Comparison of ENCODE assay signal across 1 cellular context in the genomic region with DNA sequence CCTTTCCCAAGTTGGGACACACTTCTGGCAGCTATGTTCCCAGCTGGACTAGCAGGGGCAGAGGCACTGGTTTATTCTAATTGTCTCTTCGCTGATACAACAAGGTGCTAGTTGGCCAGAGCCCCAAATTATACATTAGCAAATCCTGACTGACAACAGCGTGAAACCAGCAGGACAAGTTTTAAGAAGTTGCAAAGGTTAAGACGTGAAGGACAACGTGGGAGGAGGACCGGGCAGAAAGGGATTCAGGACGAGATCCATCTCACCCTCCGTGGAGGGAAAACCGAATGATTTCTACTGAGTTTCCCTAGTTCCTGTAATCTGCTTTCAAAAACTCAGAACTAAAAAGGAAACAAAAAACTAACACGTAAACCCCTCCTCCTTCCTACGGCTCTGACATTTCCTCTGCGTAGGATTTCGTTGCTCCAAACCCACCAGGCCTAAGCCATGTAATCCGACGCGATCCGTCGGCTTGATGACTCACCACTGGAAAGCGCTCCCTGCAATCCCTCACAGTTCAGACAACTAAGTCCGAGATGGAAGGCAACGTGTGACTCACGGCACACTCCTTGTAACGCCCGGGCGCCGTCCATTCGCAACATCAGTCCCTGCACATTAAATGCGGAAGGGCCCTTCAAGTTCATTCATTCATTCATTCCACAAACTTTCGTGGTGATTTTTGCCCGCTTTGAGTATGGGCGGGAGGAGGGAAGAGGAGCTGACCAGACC.
TF ChIP-seq lines count a peak whose summit lies in the region.

No MANE protein-coding gene starts in this region.

TF ChIP-seq in HepG2, 621 proteins besides CTCF, POLR2A, EP300 and RAD21 (continued from another document and continues in another):
- TF ChIP-seq, protein P1, sequence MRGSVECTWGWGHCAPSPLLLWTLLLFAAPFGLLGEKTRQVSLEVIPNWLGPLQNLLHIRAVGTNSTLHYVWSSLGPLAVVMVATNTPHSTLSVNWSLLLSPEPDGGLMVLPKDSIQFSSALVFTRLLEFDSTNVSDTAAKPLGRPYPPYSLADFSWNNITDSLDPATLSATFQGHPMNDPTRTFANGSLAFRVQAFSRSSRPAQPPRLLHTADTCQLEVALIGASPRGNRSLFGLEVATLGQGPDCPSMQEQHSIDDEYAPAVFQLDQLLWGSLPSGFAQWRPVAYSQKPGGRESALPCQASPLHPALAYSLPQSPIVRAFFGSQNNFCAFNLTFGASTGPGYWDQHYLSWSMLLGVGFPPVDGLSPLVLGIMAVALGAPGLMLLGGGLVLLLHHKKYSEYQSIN (CRISPR knock-in tag; IDR thresholded peaks at IDR 0.05; ENCODE audit: borderline replicate concordance), result no peak
- TF ChIP-seq STAT5B (CRISPR knock-in tag; IDR thresholded peaks at IDR 0.05) (no peak), PAX8 (CRISPR knock-in tag; IDR thresholded peaks at IDR 0.05; ENCODE audit: borderline replicate concordance) (no peak), ZNF121 (CRISPR knock-in tag; IDR thresholded peaks at IDR 0.05) (peak; percentile 19; the same call in 1 of the 2 replicates), ZNF775 (CRISPR knock-in tag; IDR thresholded peaks at IDR 0.05; ENCODE audit: borderline replicate concordance) (no peak), ZNF558 (CRISPR knock-in tag; IDR thresholded peaks at IDR 0.05; ENCODE audit: borderline replicate concordance) (0 out of 2 replicates have a peak, but pooled peaks have one; percentile 47), ZNF296 (CRISPR knock-in tag; conservative IDR thresholded peaks at IDR 0.05) (0 out of 2 replicates have a peak, but pooled peaks have one; percentile 37), SALL1 (CRISPR knock-in tag; IDR thresholded peaks at IDR 0.05) (peak; percentile 66), NCOA5 (CRISPR knock-in tag; IDR thresholded peaks at IDR 0.05) (no peak), ZSCAN9 (CRISPR knock-in tag; IDR thresholded peaks at IDR 0.05; ENCODE audit: borderline replicate concordance) (0 out of 2 replicates have a peak, but pooled peaks have one; percentile 43), ETV5 (CRISPR knock-in tag; IDR thresholded peaks at IDR 0.05; ENCODE audit: borderline replicate concordance) (peak; percentile 41; the same call in 1 of the 2 replicates), BRD4 (CRISPR knock-in tag; IDR thresholded peaks at IDR 0.05) (peak; percentile 56; the same call in 1 of the 2 replicates), SRSF9 (IDR thresholded peaks at IDR 0.05; ENCODE audit: borderline replicate concordance, insufficient read depth, low read depth, low read length, poor library complexity, severe bottlenecking) (no peak), ARHGAP35 (CRISPR knock-in tag; IDR thresholded peaks at IDR 0.05; ENCODE audit: borderline replicate concordance) (no peak), ZNF274 (CRISPR knock-in tag; IDR thresholded peaks at IDR 0.05) (no peak), TAF15 (IDR thresholded peaks at IDR 0.05; ENCODE audit: low read depth, low read length, poor library complexity, severe bottlenecking) (no peak), ZNF501 (CRISPR knock-in tag; IDR thresholded peaks at IDR 0.05) (no peak), ZNF644 (CRISPR knock-in tag; IDR thresholded peaks at IDR 0.05; ENCODE audit: low read depth) (peak; percentile 75), TBP (CRISPR knock-in tag; IDR thresholded peaks at IDR 0.05) (no peak), RBAK (CRISPR knock-in tag; IDR thresholded peaks at IDR 0.05) (no peak), JUNB (CRISPR knock-in tag; IDR thresholded peaks at IDR 0.05; ENCODE audit: borderline replicate concordance) (peak; percentile 89; the same call in 1 of the 2 replicates), JUN (CRISPR knock-in tag; IDR thresholded peaks at IDR 0.05) (peak; percentile 75), ZSCAN22 (CRISPR knock-in tag; IDR thresholded peaks at IDR 0.05) (no peak), ZNF17 (CRISPR knock-in tag; IDR thresholded peaks at IDR 0.05) (no peak), ZBTB7A (CRISPR knock-in tag; IDR thresholded peaks at IDR 0.05) (peak; percentile 29; the same call in 1 of the 2 replicates), MIER3 (CRISPR knock-in tag; IDR thresholded peaks at IDR 0.05; ENCODE audit: borderline replicate concordance) (peak; percentile 56; the same call in 1 of the 2 replicates), SKI (IDR thresholded peaks at IDR 0.05; ENCODE audit: partially characterized antibody) (no peak), ZNF563 (CRISPR knock-in tag; IDR thresholded peaks at IDR 0.05) (no peak), MYC (CRISPR knock-in tag; IDR thresholded peaks at IDR 0.05; ENCODE audit: borderline replicate concordance) (peak; percentile 46; the same call in 1 of the 2 replicates), ZNF570 (CRISPR knock-in tag; IDR thresholded peaks at IDR 0.05; ENCODE audit: borderline replicate concordance) (no peak), MTF1 (CRISPR knock-in tag; IDR thresholded peaks at IDR 0.05) (no peak), WIZ (CRISPR knock-in tag; IDR thresholded peaks at IDR 0.05) (no peak), MIXL1 (CRISPR knock-in tag; IDR thresholded peaks at IDR 0.05) (0 out of 2 replicates have a peak, but pooled peaks have one; percentile 52), ZNF383 (CRISPR knock-in tag; IDR thresholded peaks at IDR 0.05; ENCODE audit: borderline replicate concordance) (no peak), NR2F6 (IDR thresholded peaks at IDR 0.05) (no peak), NR2F6 (CRISPR knock-in tag; IDR thresholded peaks at IDR 0.05) (0 out of 2 replicates have a peak, but pooled peaks have one; percentile 16), ZNF160 (CRISPR knock-in tag; IDR thresholded peaks at IDR 0.05) (0 out of 2 replicates have a peak, but pooled peaks have one; percentile 8), ZNF772 (CRISPR knock-in tag; IDR thresholded peaks at IDR 0.05) (0 out of 2 replicates have a peak, but pooled peaks have one; percentile 60), ZNF451 (CRISPR knock-in tag; IDR thresholded peaks at IDR 0.05) (no peak), ASH2L (IDR thresholded peaks at IDR 0.05; ENCODE audit: insufficient read length, low read depth, low read length) (peak; percentile 75), CHCHD3 (CRISPR knock-in tag; IDR thresholded peaks at IDR 0.05) (0 out of 2 replicates have a peak, but pooled peaks have one; percentile 32), KMT2B (CRISPR knock-in tag; IDR thresholded peaks at IDR 0.05) (peak; percentile 87), XRCC5 (optimal IDR thresholded peaks at IDR 0.05; ENCODE audit: low read length) (peak; percentile 37), ADNP (CRISPR knock-in tag; IDR thresholded peaks at IDR 0.05) (no peak), EHMT2 (IDR thresholded peaks at IDR 0.05; ENCODE audit: borderline replicate concordance, low read depth, low read length) (no peak), HCFC1 (IDR thresholded peaks at IDR 0.05; ENCODE audit: low read depth, low read length) (no peak)
- TF ChIP-seq, protein P2, sequence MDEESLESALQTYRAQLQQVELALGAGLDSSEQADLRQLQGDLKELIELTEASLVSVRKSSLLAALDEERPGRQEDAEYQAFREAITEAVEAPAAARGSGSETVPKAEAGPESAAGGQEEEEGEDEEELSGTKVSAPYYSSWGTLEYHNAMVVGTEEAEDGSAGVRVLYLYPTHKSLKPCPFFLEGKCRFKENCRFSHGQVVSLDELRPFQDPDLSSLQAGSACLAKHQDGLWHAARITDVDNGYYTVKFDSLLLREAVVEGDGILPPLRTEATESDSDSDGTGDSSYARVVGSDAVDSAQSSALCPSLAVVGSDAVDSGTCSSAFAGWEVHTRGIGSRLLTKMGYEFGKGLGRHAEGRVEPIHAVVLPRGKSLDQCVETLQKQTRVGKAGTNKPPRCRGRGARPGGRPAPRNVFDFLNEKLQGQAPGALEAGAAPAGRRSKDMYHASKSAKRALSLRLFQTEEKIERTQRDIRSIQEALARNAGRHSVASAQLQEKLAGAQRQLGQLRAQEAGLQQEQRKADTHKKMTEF (CRISPR knock-in tag; IDR thresholded peaks at IDR 0.05), result no peak
- TF ChIP-seq, protein P3, sequence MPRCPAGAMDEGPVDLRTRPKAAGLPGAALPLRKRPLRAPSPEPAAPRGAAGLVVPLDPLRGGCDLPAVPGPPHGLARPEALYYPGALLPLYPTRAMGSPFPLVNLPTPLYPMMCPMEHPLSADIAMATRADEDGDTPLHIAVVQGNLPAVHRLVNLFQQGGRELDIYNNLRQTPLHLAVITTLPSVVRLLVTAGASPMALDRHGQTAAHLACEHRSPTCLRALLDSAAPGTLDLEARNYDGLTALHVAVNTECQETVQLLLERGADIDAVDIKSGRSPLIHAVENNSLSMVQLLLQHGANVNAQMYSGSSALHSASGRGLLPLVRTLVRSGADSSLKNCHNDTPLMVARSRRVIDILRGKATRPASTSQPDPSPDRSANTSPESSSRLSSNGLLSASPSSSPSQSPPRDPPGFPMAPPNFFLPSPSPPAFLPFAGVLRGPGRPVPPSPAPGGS (CRISPR knock-in tag; IDR thresholded peaks at IDR 0.05), result no peak
- TF ChIP-seq, protein P4, sequence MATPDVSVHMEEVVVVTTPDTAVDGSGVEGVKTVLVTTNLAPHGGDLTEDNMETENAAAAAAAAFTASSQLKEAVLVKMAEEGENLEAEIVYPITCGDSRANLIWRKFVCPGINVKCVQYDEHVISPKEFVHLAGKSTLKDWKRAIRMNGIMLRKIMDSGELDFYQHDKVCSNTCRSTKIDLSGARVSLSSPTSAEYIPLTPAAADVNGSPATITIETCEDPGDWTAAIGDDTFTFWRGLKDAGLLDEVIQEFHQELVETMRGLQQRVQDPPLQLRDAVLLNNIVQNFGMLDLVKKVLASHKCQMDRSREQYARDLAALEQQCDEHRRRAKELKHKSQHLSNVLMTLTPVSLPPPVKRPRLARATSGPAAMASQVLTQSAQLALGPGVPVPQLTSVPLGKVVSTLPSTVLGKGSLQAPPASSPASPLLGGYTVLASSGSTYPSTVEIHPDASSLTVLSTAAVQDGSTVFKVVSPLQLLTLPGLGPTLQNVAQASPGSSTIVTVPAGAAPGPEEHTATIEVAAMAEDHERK (CRISPR knock-in tag; IDR thresholded peaks at IDR 0.05; ENCODE audit: low read depth), result no peak
- TF ChIP-seq, protein P5, sequence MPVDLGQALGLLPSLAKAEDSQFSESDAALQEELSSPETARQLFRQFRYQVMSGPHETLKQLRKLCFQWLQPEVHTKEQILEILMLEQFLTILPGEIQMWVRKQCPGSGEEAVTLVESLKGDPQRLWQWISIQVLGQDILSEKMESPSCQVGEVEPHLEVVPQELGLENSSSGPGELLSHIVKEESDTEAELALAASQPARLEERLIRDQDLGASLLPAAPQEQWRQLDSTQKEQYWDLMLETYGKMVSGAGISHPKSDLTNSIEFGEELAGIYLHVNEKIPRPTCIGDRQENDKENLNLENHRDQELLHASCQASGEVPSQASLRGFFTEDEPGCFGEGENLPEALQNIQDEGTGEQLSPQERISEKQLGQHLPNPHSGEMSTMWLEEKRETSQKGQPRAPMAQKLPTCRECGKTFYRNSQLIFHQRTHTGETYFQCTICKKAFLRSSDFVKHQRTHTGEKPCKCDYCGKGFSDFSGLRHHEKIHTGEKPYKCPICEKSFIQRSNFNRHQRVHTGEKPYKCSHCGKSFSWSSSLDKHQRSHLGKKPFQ (CRISPR knock-in tag; IDR thresholded peaks at IDR 0.05; ENCODE audit: insufficient replicate concordance), result no peak
- TF ChIP-seq, protein P6, sequence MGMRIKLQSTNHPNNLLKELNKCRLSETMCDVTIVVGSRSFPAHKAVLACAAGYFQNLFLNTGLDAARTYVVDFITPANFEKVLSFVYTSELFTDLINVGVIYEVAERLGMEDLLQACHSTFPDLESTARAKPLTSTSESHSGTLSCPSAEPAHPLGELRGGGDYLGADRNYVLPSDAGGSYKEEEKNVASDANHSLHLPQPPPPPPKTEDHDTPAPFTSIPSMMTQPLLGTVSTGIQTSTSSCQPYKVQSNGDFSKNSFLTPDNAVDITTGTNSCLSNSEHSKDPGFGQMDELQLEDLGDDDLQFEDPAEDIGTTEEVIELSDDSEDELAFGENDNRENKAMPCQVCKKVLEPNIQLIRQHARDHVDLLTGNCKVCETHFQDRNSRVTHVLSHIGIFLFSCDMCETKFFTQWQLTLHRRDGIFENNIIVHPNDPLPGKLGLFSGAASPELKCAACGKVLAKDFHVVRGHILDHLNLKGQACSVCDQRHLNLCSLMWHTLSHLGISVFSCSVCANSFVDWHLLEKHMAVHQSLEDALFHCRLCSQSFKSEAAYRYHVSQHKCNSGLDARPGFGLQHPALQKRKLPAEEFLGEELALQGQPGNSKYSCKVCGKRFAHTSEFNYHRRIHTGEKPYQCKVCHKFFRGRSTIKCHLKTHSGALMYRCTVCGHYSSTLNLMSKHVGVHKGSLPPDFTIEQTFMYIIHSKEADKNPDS (CRISPR knock-in tag; IDR thresholded peaks at IDR 0.05), result no peak
- TF ChIP-seq, protein P7, sequence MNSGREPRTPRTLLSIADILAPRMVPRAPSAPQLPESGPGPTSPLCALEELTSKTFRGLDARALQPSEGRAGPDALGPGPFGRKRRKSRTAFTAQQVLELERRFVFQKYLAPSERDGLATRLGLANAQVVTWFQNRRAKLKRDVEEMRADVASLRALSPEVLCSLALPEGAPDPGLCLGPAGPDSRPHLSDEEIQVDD (CRISPR knock-in tag; IDR thresholded peaks at IDR 0.05; ENCODE audit: borderline replicate concordance), result no peak
- TF ChIP-seq, protein P8, sequence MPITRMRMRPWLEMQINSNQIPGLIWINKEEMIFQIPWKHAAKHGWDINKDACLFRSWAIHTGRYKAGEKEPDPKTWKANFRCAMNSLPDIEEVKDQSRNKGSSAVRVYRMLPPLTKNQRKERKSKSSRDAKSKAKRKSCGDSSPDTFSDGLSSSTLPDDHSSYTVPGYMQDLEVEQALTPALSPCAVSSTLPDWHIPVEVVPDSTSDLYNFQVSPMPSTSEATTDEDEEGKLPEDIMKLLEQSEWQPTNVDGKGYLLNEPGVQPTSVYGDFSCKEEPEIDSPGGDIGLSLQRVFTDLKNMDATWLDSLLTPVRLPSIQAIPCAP (CRISPR knock-in tag; IDR thresholded peaks at IDR 0.05; ENCODE audit: low read depth), result 0 out of 2 replicates have a peak, but pooled peaks have one; percentile 8
- TF ChIP-seq, protein P9, sequence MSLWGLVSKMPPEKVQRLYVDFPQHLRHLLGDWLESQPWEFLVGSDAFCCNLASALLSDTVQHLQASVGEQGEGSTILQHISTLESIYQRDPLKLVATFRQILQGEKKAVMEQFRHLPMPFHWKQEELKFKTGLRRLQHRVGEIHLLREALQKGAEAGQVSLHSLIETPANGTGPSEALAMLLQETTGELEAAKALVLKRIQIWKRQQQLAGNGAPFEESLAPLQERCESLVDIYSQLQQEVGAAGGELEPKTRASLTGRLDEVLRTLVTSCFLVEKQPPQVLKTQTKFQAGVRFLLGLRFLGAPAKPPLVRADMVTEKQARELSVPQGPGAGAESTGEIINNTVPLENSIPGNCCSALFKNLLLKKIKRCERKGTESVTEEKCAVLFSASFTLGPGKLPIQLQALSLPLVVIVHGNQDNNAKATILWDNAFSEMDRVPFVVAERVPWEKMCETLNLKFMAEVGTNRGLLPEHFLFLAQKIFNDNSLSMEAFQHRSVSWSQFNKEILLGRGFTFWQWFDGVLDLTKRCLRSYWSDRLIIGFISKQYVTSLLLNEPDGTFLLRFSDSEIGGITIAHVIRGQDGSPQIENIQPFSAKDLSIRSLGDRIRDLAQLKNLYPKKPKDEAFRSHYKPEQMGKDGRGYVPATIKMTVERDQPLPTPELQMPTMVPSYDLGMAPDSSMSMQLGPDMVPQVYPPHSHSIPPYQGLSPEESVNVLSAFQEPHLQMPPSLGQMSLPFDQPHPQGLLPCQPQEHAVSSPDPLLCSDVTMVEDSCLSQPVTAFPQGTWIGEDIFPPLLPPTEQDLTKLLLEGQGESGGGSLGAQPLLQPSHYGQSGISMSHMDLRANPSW (CRISPR knock-in tag; IDR thresholded peaks at IDR 0.05; ENCODE audit: borderline replicate concordance), result no peak
